ENCODE assay signal across 19 cellular contexts in the genomic region with DNA sequence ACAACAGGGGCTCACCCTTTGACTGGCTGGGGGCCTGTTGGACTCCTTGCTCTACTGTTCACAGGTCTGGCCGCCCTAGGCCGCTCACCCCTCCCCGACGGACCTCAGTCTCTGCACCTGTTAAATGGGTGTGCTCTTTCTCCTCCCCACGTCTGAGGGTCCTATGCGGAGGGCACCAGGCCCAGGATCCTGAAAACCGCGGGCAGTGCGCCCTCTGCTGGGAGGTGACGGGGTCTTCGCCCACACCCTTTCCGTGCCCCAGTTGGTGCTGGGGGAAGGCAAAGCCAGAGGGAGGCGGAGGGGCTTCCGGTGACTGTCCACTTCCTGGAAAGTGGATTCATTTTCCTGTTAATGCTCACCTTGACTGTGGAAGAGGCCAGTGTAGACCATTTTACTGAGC.
A peak's percentile ranks its signal among the peaks of the same experiment; 100 is the strongest.
DNase-seq lines count a peak whose midpoint lies in the region; ATAC-seq and TF ChIP-seq lines count a peak whose summit lies in the region.
"Had no signal": no experiment of that assay in that cellular context is flagged by ENCODE, and none has a peak within 500 bp of the region (broad histone marks: within the 10 kb centered on the region; RNA-seq: fewer than 3 reads in every experiment).

No MANE protein-coding gene starts in this region.

- H2AFZ ChIP-seq in PC-3 (ENCODE audit: low read length): no peak overlapping the region

- no TSS peak for BruUV-seq in PC-3 (replicated peaks; lab: Mats Ljungman, UMichigan)

- H3K36me3 ChIP-seq in PC-3 (ENCODE audit: low read depth, low read length) (no peaks in the 10 kb centered on the region), sigmoid colon (no peaks in the 10 kb centered on the region)
- H3K36me3 ChIP-seq: tibial nerve had no signal

- no peaks in the 10 kb centered on the region for H3K79me2 ChIP-seq in PC-3 (ENCODE audit: low read length)

- no peaks in the 10 kb centered on the region for H4K20me1 ChIP-seq in PC-3 (ENCODE audit: low read length)

- DNase-seq in DMS53 (lab: John Stamatoyannopoulos, UW) (peak; percentile 10), DMS53 treated with DMSO at 0.1 percent for 48 hours (lab: John Stamatoyannopoulos, UW; ENCODE audit: unreplicated experiment) (no peak), HT1080 (ENCODE audit: low read depth) (peak; percentile 57), PC-3 (no peak), sigmoid colon (peak; percentile 58), pons (ENCODE audit: low spot score) (no peak), SK-N-DZ (ENCODE audit: low spot score) (no peak)
- no peak for DNase-seq in activated T-cell treated with anti-CD3 and anti-CD28 coated beads, Interleukin-2, amount 50 U/mL, for 1 hour
- DNase-seq: 8988T; amygdala; caudate nucleus; dorsolateral prefrontal cortex; foreskin melanocyte; kidney; mammary epithelial cell; NCI-H226; Right ventricle myocardium superior; stimulated activated naive CD4-positive, alpha-beta T cell treated with Interleukin-2 at 50 U/mL for 16 hours had no signal

- no peak overlapping the region for H3K27ac ChIP-seq in PC-3 (ENCODE audit: low read length)
- no peak overlapping the region for H3K27ac ChIP-seq in sigmoid colon
- H3K27ac ChIP-seq: dorsolateral prefrontal cortex, tibial nerve had no signal

- POLR2A ChIA-PET in PC-3 (lab: Charles Lee; ENCODE audit: unreplicated experiment): no interaction called here

- CTCF ChIA-PET in PC-3 (lab: Charles Lee): no interaction called here

- H3K9me3 ChIP-seq in PC-3 (ENCODE audit: low read length) (peaks cover 20% of the 10 kb centered on the region), sigmoid colon (peaks cover 0 to 16% (median 0%) of the 10 kb centered on the region in 4 donors)

- no peak for ATAC-seq in PC-3

- H3K4me1 ChIP-seq in PC-3 (ENCODE audit: insufficient read depth, low read length) (no peaks in the 10 kb centered on the region), sigmoid colon (no peaks in the 10 kb centered on the region)
- H3K4me1 ChIP-seq: tibial nerve had no signal

- TF ChIP-seq EP300 in sigmoid colon (IDR thresholded peaks at IDR 0.05): no peak

- H3K4me3 ChIP-seq in PC-3 (ENCODE audit: low read length) (no peak overlapping the region), sigmoid colon (no peak overlapping the region)
- H3K4me3 ChIP-seq: dorsolateral prefrontal cortex, tibial nerve had no signal

- TF ChIP-seq POLR2A in sigmoid colon (IDR thresholded peaks at IDR 0.05): no peak

- no peaks in the 10 kb centered on the region for H3K9me2 ChIP-seq in PC-3 (replicated peaks; ENCODE audit: low read length)

- intact Hi-C loops in PC-3 (cut with micrococcal nuclease) (no loop called here), sigmoid colon (cut with DNase I) (no loop called here)

- H3K4me2 ChIP-seq in PC-3 (ENCODE audit: low read length): no peak overlapping the region

- 68 to 77% methylated on average over 14 of the region's 14 CpGs for WGBS in sigmoid colon, 2 donors

- H3K27me3 ChIP-seq in PC-3 (ENCODE audit: low read length): no peaks in the 10 kb centered on the region
- H3K27me3 ChIP-seq in sigmoid colon: peaks cover 0 to 4% (median 0%) of the 10 kb centered on the region in 3 donors
- H3K27me3 ChIP-seq: tibial nerve had no signal

- peak; percentile 46 for TF ChIP-seq CTCF in PC-3 (conservative IDR thresholded peaks at IDR 0.05; ENCODE audit: low read depth, low read length)
- no peak for TF ChIP-seq CTCF in sigmoid colon (IDR thresholded peaks at IDR 0.05)

- H3K9ac ChIP-seq in PC-3 (ENCODE audit: low read length): no peak overlapping the region

- no peaks in the 10 kb centered on the region for H3F3A ChIP-seq in PC-3 (ENCODE audit: low read length, unreplicated experiment)

Comparison
In these comparisons a context has a peak if more than half of its experiments do, and no peak if none do; other contexts are left out.
1. DNase-seq: peak in DMS53 (single experiment), HT1080 (single experiment) and sigmoid colon (single experiment); none in DMS53 treated with DMSO at 0.1 percent for 48 hours (single experiment), PC-3 (single experiment), activated T-cell treated with anti-CD3 and anti-CD28 coated beads, Interleukin-2, amount 50 U/mL, for 1 hour (single experiment), pons (single experiment) and SK-N-DZ (single experiment).